Comparison of ENCODE assay signal across 16 cellular contexts in genomic region chr1:15364740-15365139, GRCh38. TPM values are rescaled to one million over a fixed set of nuclear protein-coding genes. Genes with fewer than 3 reads are reported as not detected.
DNase-seq lines count a peak whose midpoint lies in the region; ATAC-seq and TF ChIP-seq lines count a peak whose summit lies in the region.
"Had no signal": no experiment of that assay in that cellular context is flagged by ENCODE, and none has a peak within 500 bp of the region (broad histone marks: within the 10 kb centered on the region; RNA-seq: fewer than 3 reads in every experiment).

No MANE protein-coding gene starts in this region.

- POLR2A ChIA-PET in RWPE1 (lab: Yijun Ruan, JAX; ENCODE audit: low non-redundant PET) = no interaction called here

- H3K9me3 Mint-ChIP-seq in endodermal cell = no peaks in the 10 kb centered on the region

- no peak for TF ChIP-seq CTCF in RWPE1 (conservative IDR thresholded peaks at IDR 0.05; ENCODE audit: low read depth)
- TF ChIP-seq CTCF in endodermal cell (conservative IDR thresholded peaks at IDR 0.05) = peak; percentile 35
- TF ChIP-seq CTCF in upper lobe of right lung (IDR thresholded peaks at IDR 0.05) = no peak

- no peaks in the 10 kb centered on the region for H3K36me3 Mint-ChIP-seq in endodermal cell (ENCODE audit: low read depth)

- H3K4me1 Mint-ChIP-seq in endodermal cell = no peaks in the 10 kb centered on the region

- WGBS in endodermal cell (ENCODE audit: insufficient coverage in 1 of 2, insufficient read length in 1 of 2), 2 experiments = 82 to 100% methylated on average over 1 to 5 of the region's 5 CpGs

- H3K9ac ChIP-seq in endodermal cell (ENCODE audit: extremely low read depth, low read length, poor library complexity, severe bottlenecking) = no peak overlapping the region

- DNase-seq in DMS53 (lab: John Stamatoyannopoulos, UW) (peak; percentile 14), DMS53 treated with DMSO at 0.1 percent for 48 hours (lab: John Stamatoyannopoulos, UW; ENCODE audit: unreplicated experiment) (no peak), RWPE1 (ENCODE audit: low spot score) (peak; percentile 36), endodermal cell (no peak), upper lobe of right lung (no peak), Right ventricle myocardium inferior (ENCODE audit: missing footprints) (no peak), occipital lobe (lab: John Stamatoyannopoulos, UW) (no peak)
- DNase-seq: activated effector memory CD4-positive, alpha-beta T cell treated with anti-CD3 and anti-CD28 coated beads, Interleukin-2, amount 50 U/mL, for 16 hours; anterior cingulate cortex; NCI-H510A; stimulated activated CD4-positive, alpha-beta T cell treated with anti-CD3 and anti-CD28 coated beads, Interleukin-4, amount 100 ng/mL, for 24 hours; testis had no signal

- H3K36me3 ChIP-seq in endodermal cell (ENCODE audit: control insufficient read depth, insufficient read depth, low read length) = no peaks in the 10 kb centered on the region
- no peaks in the 10 kb centered on the region for H3K36me3 ChIP-seq in upper lobe of right lung

- H3K27me3 Mint-ChIP-seq in endodermal cell (ENCODE audit: insufficient read depth) = peaks cover 5% of the 10 kb centered on the region

- H3K27ac ChIP-seq in RWPE1 (no peak overlapping the region), endodermal cell (ENCODE audit: low read depth, low read length) (no peak overlapping the region), upper lobe of right lung (no peak overlapping the region)
- H3K27ac ChIP-seq: C4-2B, HL-60, VCaP had no signal

- H3K9me3 ChIP-seq in endodermal cell (ENCODE audit: control insufficient read depth, low read length) = no peaks in the 10 kb centered on the region
- no peaks in the 10 kb centered on the region for H3K9me3 ChIP-seq in upper lobe of right lung
- H3K9me3 ChIP-seq: testis had no signal

- CTCF ChIA-PET in RWPE1 (lab: Yijun Ruan, JAX) = no interaction called here

- H3K4me3 ChIP-seq in endodermal cell (ENCODE audit: low read length) (no peak overlapping the region), upper lobe of right lung (no peak overlapping the region)
- H3K4me3 ChIP-seq: testis had no signal

- H3K4me1 ChIP-seq in endodermal cell (ENCODE audit: control insufficient read depth, insufficient read depth, low read length) = no peaks in the 10 kb centered on the region
- H3K4me1 ChIP-seq in upper lobe of right lung = no peaks in the 10 kb centered on the region

- H3K27me3 ChIP-seq in endodermal cell (ENCODE audit: control insufficient read depth, insufficient read depth, low read length, poor library complexity, severe bottlenecking) (no peaks in the 10 kb centered on the region), upper lobe of right lung (no peaks in the 10 kb centered on the region)
- H3K27me3 ChIP-seq: testis had no signal

- ATAC-seq in upper lobe of right lung = peak; percentile 39
- no peak for ATAC-seq in Right ventricle myocardium inferior
- ATAC-seq in HG03354 (IDR thresholded peaks at IDR 0.05; ENCODE audit: poor library complexity, severe bottlenecking, unreplicated experiment) = no peak

- H3K27ac Mint-ChIP-seq in endodermal cell = no peak overlapping the region

- no peak overlapping the region for H3K4me3 Mint-ChIP-seq in endodermal cell

- intact Hi-C loops in upper lobe of right lung (cut with DNase I) (no loop called here), Right ventricle myocardium inferior (cut with DNase I) (no loop called here)

RNA-seq across cellular contexts. Expression of gene EFHD2, which starts 44.9 kb away (rescaled TPM):
- total RNA-seq in endodermal cell = 10 to 100 TPM; 36.7 to 47.6 TPM
- 20.3 TPM for polyA plus RNA-seq in endodermal cell (2013, experiment 1 of 2)
- polyA plus RNA-seq in endodermal cell (2013, experiment 2 of 2) = 20.0 TPM
- 64.3 TPM for total RNA-seq in upper lobe of right lung
- total RNA-seq in Right ventricle myocardium inferior = 14.7 TPM
- 8.3 TPM for total RNA-seq in occipital lobe

Comparison
In these comparisons a context has a peak if more than half of its experiments do, and no peak if none do; other contexts are left out.
1. DNase-seq: peak in DMS53 (single experiment) and RWPE1 (single experiment); none in DMS53 treated with DMSO at 0.1 percent for 48 hours (single experiment), endodermal cell (single experiment), upper lobe of right lung (single experiment), Right ventricle myocardium inferior (single experiment) and occipital lobe (single experiment).